In genomic region chr14:92544051-92544730, GRCh38 we compare ENCODE assay signal across 1 cellular context.
TF ChIP-seq lines count a peak whose summit lies in the region.

No MANE protein-coding gene starts in this region.

TF ChIP-seq in A549, 52 proteins besides CTCF, POLR2A, EP300 and RAD21 (continued from another document):
- TF ChIP-seq, protein P1, sequence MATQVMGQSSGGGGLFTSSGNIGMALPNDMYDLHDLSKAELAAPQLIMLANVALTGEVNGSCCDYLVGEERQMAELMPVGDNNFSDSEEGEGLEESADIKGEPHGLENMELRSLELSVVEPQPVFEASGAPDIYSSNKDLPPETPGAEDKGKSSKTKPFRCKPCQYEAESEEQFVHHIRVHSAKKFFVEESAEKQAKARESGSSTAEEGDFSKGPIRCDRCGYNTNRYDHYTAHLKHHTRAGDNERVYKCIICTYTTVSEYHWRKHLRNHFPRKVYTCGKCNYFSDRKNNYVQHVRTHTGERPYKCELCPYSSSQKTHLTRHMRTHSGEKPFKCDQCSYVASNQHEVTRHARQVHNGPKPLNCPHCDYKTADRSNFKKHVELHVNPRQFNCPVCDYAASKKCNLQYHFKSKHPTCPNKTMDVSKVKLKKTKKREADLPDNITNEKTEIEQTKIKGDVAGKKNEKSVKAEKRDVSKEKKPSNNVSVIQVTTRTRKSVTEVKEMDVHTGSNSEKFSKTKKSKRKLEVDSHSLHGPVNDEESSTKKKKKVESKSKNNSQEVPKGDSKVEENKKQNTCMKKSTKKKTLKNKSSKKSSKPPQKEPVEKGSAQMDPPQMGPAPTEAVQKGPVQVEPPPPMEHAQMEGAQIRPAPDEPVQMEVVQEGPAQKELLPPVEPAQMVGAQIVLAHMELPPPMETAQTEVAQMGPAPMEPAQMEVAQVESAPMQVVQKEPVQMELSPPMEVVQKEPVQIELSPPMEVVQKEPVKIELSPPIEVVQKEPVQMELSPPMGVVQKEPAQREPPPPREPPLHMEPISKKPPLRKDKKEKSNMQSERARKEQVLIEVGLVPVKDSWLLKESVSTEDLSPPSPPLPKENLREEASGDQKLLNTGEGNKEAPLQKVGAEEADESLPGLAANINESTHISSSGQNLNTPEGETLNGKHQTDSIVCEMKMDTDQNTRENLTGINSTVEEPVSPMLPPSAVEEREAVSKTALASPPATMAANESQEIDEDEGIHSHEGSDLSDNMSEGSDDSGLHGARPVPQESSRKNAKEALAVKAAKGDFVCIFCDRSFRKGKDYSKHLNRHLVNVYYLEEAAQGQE (IDR thresholded peaks at IDR 0.05): no peak
